ENCODE assay signal across 1 cellular context in the genomic region with DNA sequence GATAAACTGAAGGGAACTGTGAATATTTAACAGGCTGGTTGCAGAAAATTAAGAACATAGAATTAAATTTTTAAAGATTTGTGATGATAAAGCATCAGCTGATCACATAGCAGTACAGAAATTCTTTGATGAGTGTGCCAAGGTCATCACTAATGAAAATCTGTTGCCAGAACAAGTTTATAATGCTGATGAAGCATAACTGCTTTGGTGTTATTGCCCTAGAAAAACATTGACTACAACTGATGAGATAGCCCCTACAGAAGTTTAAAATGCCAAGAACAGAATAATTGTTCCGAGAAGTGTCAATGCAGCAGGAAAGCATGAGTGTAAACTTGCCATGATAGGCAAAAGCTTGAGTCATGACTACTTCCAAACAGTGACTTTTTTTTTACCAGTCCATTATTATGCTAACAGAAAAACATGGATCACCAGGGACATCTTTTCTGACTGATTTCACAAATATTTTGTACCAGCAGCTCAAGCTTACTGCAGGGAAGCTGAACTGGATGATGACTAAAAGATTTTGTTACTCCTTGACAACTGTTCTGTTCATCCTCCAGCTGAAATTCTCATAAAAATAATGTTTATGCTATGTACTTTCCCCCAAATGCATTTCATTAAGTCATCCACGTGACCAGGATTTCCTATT.
TF ChIP-seq lines count a peak whose summit lies in the region.

No MANE protein-coding gene starts in this region.

TF ChIP-seq in K562, 482 proteins besides CTCF, POLR2A, EP300 and RAD21 (continued from another document):
- TF ChIP-seq, protein P1, sequence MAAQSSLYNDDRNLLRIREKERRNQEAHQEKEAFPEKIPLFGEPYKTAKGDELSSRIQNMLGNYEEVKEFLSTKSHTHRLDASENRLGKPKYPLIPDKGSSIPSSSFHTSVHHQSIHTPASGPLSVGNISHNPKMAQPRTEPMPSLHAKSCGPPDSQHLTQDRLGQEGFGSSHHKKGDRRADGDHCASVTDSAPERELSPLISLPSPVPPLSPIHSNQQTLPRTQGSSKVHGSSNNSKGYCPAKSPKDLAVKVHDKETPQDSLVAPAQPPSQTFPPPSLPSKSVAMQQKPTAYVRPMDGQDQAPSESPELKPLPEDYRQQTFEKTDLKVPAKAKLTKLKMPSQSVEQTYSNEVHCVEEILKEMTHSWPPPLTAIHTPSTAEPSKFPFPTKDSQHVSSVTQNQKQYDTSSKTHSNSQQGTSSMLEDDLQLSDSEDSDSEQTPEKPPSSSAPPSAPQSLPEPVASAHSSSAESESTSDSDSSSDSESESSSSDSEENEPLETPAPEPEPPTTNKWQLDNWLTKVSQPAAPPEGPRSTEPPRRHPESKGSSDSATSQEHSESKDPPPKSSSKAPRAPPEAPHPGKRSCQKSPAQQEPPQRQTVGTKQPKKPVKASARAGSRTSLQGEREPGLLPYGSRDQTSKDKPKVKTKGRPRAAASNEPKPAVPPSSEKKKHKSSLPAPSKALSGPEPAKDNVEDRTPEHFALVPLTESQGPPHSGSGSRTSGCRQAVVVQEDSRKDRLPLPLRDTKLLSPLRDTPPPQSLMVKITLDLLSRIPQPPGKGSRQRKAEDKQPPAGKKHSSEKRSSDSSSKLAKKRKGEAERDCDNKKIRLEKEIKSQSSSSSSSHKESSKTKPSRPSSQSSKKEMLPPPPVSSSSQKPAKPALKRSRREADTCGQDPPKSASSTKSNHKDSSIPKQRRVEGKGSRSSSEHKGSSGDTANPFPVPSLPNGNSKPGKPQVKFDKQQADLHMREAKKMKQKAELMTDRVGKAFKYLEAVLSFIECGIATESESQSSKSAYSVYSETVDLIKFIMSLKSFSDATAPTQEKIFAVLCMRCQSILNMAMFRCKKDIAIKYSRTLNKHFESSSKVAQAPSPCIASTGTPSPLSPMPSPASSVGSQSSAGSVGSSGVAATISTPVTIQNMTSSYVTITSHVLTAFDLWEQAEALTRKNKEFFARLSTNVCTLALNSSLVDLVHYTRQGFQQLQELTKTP (IDR thresholded peaks at IDR 0.05; ENCODE audit: low read depth in 1 of 2, partially characterized antibody in 2 of 2): no peak
- TF ChIP-seq, protein P2, sequence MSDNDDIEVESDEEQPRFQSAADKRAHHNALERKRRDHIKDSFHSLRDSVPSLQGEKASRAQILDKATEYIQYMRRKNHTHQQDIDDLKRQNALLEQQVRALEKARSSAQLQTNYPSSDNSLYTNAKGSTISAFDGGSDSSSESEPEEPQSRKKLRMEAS (CRISPR knock-in tag; IDR thresholded peaks at IDR 0.05): no peak
- TF ChIP-seq, protein P3, sequence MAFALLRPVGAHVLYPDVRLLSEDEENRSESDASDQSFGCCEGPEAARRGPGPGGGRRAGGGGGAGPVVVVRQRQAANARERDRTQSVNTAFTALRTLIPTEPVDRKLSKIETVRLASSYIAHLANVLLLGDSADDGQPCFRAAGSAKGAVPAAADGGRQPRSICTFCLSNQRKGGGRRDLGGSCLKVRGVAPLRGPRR (CRISPR knock-in tag; IDR thresholded peaks at IDR 0.05): no peak
- TF ChIP-seq C11orf30 (IDR thresholded peaks at IDR 0.05; ENCODE audit: low read depth) (peak; percentile 71), POLR2AphosphoS5 (IDR thresholded peaks at IDR 0.05; ENCODE audit: control insufficient read depth, insufficient read depth, low read depth, low read length) (no peak), KDM5B (IDR thresholded peaks at IDR 0.05; ENCODE audit: insufficient replicate concordance, low read depth, low read length) (no peak), ZNF766 (CRISPR knock-in tag; conservative IDR thresholded peaks at IDR 0.05) (no peak), WHSC1 (IDR thresholded peaks at IDR 0.05; ENCODE audit: low read length) (no peak), GTF2A2 (tag; IDR thresholded peaks at IDR 0.05) (no peak), ETV5 (CRISPR knock-in tag; IDR thresholded peaks at IDR 0.05; ENCODE audit: low read depth) (no peak), GATA2 (CRISPR knock-in tag; IDR thresholded peaks at IDR 0.05) (no peak), SREBF1 (IDR thresholded peaks at IDR 0.05; ENCODE audit: borderline replicate concordance, low read depth, low read length) (no peak), SMARCA5 (IDR thresholded peaks at IDR 0.05) (no peak), FOXA3 (CRISPR knock-in tag; conservative IDR thresholded peaks at IDR 0.05 in 1 of 2, IDR thresholded peaks at IDR 0.05 in 1 of 2) (no peak)
- TF ChIP-seq, protein P4, sequence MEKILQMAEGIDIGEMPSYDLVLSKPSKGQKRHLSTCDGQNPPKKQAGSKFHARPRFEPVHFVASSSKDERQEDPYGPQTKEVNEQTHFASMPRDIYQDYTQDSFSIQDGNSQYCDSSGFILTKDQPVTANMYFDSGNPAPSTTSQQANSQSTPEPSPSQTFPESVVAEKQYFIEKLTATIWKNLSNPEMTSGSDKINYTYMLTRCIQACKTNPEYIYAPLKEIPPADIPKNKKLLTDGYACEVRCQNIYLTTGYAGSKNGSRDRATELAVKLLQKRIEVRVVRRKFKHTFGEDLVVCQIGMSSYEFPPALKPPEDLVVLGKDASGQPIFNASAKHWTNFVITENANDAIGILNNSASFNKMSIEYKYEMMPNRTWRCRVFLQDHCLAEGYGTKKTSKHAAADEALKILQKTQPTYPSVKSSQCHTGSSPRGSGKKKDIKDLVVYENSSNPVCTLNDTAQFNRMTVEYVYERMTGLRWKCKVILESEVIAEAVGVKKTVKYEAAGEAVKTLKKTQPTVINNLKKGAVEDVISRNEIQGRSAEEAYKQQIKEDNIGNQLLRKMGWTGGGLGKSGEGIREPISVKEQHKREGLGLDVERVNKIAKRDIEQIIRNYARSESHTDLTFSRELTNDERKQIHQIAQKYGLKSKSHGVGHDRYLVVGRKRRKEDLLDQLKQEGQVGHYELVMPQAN (IDR thresholded peaks at IDR 0.05; ENCODE audit: borderline replicate concordance): no peak
- TF ChIP-seq, protein P5, sequence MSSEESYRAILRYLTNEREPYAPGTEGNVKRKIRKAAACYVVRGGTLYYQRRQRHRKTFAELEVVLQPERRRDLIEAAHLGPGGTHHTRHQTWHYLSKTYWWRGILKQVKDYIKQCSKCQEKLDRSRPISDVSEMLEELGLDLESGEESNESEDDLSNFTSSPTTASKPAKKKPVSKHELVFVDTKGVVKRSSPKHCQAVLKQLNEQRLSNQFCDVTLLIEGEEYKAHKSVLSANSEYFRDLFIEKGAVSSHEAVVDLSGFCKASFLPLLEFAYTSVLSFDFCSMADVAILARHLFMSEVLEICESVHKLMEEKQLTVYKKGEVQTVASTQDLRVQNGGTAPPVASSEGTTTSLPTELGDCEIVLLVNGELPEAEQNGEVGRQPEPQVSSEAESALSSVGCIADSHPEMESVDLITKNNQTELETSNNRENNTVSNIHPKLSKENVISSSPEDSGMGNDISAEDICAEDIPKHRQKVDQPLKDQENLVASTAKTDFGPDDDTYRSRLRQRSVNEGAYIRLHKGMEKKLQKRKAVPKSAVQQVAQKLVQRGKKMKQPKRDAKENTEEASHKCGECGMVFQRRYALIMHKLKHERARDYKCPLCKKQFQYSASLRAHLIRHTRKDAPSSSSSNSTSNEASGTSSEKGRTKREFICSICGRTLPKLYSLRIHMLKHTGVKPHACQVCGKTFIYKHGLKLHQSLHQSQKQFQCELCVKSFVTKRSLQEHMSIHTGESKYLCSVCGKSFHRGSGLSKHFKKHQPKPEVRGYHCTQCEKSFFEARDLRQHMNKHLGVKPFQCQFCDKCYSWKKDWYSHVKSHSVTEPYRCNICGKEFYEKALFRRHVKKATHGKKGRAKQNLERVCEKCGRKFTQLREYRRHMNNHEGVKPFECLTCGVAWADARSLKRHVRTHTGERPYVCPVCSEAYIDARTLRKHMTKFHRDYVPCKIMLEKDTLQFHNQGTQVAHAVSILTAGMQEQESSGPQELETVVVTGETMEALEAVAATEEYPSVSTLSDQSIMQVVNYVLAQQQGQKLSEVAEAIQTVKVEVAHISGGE (CRISPR knock-in tag; IDR thresholded peaks at IDR 0.05): no peak
